1 cellular context compared by ENCODE assay signal in the genomic region with DNA sequence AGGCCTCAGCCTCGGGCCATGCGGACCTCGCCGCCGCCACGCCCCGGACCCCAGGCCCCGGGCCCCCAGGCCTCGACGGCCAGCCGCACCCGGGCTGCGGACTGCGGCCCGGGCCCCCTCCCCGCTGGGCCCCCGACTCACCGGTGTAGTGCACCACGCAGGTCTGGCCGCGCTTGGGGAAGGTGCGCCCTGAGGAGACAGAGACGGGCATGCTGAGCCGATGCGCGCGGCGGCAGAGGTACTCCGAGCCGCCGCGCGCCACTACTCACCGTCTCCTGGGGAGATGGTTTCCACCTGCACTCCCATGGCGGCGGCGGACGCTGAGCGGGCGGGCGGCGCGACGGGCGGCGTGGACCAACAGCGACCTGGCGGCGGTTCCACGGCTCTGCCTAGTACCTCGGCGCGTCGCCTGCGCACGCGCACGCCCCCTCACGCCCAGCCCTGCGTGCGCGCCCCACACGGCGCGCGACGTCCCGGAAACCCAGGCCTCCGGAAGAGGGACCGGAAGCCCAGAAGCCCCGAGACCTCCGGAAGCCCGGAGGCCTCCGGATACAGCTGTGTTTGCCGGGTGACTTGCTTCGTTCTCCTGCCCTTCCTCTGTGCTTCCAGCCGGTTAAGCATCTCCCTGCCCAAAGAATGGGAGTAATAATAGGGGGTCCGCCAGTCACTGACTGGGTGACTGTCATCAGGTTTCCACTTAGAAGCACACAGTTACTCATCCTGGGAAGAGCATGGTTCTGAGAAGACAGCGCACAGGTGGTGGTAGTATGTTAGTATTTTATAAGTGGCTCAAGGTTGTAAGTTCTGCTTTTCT.
TF ChIP-seq lines count a peak whose summit lies in the region.

A gene (minus strand): TSS at position 362 of the 814 bp plus-strand sequence. CDS start 56 bp downstream, at position 306.

TF ChIP-seq in WTC11, 78 proteins besides CTCF, POLR2A, EP300 and RAD21 (continued from another document and continues in another):
- TF ChIP-seq, protein P1, sequence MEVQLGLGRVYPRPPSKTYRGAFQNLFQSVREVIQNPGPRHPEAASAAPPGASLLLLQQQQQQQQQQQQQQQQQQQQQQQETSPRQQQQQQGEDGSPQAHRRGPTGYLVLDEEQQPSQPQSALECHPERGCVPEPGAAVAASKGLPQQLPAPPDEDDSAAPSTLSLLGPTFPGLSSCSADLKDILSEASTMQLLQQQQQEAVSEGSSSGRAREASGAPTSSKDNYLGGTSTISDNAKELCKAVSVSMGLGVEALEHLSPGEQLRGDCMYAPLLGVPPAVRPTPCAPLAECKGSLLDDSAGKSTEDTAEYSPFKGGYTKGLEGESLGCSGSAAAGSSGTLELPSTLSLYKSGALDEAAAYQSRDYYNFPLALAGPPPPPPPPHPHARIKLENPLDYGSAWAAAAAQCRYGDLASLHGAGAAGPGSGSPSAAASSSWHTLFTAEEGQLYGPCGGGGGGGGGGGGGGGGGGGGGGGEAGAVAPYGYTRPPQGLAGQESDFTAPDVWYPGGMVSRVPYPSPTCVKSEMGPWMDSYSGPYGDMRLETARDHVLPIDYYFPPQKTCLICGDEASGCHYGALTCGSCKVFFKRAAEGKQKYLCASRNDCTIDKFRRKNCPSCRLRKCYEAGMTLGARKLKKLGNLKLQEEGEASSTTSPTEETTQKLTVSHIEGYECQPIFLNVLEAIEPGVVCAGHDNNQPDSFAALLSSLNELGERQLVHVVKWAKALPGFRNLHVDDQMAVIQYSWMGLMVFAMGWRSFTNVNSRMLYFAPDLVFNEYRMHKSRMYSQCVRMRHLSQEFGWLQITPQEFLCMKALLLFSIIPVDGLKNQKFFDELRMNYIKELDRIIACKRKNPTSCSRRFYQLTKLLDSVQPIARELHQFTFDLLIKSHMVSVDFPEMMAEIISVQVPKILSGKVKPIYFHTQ (CRISPR knock-in tag; IDR thresholded peaks at IDR 0.05): no peak
- TF ChIP-seq, protein P2, sequence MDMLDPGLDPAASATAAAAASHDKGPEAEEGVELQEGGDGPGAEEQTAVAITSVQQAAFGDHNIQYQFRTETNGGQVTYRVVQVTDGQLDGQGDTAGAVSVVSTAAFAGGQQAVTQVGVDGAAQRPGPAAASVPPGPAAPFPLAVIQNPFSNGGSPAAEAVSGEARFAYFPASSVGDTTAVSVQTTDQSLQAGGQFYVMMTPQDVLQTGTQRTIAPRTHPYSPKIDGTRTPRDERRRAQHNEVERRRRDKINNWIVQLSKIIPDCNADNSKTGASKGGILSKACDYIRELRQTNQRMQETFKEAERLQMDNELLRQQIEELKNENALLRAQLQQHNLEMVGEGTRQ (CRISPR knock-in tag; IDR thresholded peaks at IDR 0.05): no peak
- TF ChIP-seq, protein P3, sequence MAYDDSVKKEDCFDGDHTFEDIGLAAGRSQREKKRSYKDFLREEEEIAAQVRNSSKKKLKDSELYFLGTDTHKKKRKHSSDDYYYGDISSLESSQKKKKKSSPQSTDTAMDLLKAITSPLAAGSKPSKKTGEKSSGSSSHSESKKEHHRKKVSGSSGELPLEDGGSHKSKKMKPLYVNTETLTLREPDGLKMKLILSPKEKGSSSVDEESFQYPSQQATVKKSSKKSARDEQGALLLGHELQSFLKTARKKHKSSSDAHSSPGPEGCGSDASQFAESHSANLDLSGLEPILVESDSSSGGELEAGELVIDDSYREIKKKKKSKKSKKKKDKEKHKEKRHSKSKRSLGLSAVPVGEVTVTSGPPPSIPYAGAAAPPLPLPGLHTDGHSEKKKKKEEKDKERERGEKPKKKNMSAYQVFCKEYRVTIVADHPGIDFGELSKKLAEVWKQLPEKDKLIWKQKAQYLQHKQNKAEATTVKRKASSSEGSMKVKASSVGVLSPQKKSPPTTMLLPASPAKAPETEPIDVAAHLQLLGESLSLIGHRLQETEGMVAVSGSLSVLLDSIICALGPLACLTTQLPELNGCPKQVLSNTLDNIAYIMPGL (CRISPR knock-in tag; IDR thresholded peaks at IDR 0.05): peak; percentile 49; the same call in 1 of the 2 replicates
- no peak for TF ChIP-seq FOXP1 (CRISPR knock-in tag; IDR thresholded peaks at IDR 0.05; ENCODE audit: borderline replicate concordance)
- no peak for TF ChIP-seq NFYB (CRISPR knock-in tag; conservative IDR thresholded peaks at IDR 0.05; ENCODE audit: low read depth)
- TF ChIP-seq, protein P4, sequence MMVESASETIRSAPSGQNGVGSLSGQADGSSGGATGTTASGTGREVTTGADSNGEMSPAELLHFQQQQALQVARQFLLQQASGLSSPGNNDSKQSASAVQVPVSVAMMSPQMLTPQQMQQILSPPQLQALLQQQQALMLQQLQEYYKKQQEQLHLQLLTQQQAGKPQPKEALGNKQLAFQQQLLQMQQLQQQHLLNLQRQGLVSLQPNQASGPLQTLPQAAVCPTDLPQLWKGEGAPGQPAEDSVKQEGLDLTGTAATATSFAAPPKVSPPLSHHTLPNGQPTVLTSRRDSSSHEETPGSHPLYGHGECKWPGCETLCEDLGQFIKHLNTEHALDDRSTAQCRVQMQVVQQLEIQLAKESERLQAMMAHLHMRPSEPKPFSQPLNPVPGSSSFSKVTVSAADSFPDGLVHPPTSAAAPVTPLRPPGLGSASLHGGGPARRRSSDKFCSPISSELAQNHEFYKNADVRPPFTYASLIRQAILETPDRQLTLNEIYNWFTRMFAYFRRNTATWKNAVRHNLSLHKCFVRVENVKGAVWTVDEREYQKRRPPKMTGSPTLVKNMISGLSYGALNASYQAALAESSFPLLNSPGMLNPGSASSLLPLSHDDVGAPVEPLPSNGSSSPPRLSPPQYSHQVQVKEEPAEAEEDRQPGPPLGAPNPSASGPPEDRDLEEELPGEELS (CRISPR knock-in tag; IDR thresholded peaks at IDR 0.05): peak; percentile 82; the same call in 1 of the 2 replicates
- TF ChIP-seq, protein P5, sequence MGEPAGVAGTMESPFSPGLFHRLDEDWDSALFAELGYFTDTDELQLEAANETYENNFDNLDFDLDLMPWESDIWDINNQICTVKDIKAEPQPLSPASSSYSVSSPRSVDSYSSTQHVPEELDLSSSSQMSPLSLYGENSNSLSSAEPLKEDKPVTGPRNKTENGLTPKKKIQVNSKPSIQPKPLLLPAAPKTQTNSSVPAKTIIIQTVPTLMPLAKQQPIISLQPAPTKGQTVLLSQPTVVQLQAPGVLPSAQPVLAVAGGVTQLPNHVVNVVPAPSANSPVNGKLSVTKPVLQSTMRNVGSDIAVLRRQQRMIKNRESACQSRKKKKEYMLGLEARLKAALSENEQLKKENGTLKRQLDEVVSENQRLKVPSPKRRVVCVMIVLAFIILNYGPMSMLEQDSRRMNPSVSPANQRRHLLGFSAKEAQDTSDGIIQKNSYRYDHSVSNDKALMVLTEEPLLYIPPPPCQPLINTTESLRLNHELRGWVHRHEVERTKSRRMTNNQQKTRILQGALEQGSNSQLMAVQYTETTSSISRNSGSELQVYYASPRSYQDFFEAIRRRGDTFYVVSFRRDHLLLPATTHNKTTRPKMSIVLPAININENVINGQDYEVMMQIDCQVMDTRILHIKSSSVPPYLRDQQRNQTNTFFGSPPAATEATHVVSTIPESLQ (CRISPR knock-in tag; IDR thresholded peaks at IDR 0.05): no peak
- TF ChIP-seq, protein P6, sequence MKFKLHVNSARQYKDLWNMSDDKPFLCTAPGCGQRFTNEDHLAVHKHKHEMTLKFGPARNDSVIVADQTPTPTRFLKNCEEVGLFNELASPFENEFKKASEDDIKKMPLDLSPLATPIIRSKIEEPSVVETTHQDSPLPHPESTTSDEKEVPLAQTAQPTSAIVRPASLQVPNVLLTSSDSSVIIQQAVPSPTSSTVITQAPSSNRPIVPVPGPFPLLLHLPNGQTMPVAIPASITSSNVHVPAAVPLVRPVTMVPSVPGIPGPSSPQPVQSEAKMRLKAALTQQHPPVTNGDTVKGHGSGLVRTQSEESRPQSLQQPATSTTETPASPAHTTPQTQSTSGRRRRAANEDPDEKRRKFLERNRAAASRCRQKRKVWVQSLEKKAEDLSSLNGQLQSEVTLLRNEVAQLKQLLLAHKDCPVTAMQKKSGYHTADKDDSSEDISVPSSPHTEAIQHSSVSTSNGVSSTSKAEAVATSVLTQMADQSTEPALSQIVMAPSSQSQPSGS (CRISPR knock-in tag; IDR thresholded peaks at IDR 0.05; ENCODE audit: borderline replicate concordance, low read depth): no peak
- TF ChIP-seq SP1 (CRISPR knock-in tag; conservative IDR thresholded peaks at IDR 0.05): 0 out of 2 replicates have a peak, but pooled peaks have one; percentile 31
- TF ChIP-seq JUN (CRISPR knock-in tag; IDR thresholded peaks at IDR 0.05): 0 out of 2 replicates have a peak, but pooled peaks have one; percentile 28
- TF ChIP-seq, protein P7, sequence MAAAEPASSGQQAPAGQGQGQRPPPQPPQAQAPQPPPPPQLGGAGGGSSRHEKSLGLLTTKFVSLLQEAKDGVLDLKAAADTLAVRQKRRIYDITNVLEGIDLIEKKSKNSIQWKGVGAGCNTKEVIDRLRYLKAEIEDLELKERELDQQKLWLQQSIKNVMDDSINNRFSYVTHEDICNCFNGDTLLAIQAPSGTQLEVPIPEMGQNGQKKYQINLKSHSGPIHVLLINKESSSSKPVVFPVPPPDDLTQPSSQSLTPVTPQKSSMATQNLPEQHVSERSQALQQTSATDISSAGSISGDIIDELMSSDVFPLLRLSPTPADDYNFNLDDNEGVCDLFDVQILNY (CRISPR knock-in tag; IDR thresholded peaks at IDR 0.05): no peak
- TF ChIP-seq, protein P8, sequence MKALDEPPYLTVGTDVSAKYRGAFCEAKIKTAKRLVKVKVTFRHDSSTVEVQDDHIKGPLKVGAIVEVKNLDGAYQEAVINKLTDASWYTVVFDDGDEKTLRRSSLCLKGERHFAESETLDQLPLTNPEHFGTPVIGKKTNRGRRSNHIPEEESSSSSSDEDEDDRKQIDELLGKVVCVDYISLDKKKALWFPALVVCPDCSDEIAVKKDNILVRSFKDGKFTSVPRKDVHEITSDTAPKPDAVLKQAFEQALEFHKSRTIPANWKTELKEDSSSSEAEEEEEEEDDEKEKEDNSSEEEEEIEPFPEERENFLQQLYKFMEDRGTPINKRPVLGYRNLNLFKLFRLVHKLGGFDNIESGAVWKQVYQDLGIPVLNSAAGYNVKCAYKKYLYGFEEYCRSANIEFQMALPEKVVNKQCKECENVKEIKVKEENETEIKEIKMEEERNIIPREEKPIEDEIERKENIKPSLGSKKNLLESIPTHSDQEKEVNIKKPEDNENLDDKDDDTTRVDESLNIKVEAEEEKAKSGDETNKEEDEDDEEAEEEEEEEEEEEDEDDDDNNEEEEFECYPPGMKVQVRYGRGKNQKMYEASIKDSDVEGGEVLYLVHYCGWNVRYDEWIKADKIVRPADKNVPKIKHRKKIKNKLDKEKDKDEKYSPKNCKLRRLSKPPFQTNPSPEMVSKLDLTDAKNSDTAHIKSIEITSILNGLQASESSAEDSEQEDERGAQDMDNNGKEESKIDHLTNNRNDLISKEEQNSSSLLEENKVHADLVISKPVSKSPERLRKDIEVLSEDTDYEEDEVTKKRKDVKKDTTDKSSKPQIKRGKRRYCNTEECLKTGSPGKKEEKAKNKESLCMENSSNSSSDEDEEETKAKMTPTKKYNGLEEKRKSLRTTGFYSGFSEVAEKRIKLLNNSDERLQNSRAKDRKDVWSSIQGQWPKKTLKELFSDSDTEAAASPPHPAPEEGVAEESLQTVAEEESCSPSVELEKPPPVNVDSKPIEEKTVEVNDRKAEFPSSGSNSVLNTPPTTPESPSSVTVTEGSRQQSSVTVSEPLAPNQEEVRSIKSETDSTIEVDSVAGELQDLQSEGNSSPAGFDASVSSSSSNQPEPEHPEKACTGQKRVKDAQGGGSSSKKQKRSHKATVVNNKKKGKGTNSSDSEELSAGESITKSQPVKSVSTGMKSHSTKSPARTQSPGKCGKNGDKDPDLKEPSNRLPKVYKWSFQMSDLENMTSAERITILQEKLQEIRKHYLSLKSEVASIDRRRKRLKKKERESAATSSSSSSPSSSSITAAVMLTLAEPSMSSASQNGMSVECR (CRISPR knock-in tag; IDR thresholded peaks at IDR 0.05; ENCODE audit: borderline replicate concordance): no peak
- TF ChIP-seq ESRRA (CRISPR knock-in tag; IDR thresholded peaks at IDR 0.05; ENCODE audit: borderline replicate concordance): no peak
- TF ChIP-seq CBFB (CRISPR knock-in tag; IDR thresholded peaks at IDR 0.05; ENCODE audit: low read depth): 0 out of 2 replicates have a peak, but pooled peaks have one; percentile 37
- no peak for TF ChIP-seq RORB (CRISPR knock-in tag; IDR thresholded peaks at IDR 0.05)
- TF ChIP-seq, protein P9, sequence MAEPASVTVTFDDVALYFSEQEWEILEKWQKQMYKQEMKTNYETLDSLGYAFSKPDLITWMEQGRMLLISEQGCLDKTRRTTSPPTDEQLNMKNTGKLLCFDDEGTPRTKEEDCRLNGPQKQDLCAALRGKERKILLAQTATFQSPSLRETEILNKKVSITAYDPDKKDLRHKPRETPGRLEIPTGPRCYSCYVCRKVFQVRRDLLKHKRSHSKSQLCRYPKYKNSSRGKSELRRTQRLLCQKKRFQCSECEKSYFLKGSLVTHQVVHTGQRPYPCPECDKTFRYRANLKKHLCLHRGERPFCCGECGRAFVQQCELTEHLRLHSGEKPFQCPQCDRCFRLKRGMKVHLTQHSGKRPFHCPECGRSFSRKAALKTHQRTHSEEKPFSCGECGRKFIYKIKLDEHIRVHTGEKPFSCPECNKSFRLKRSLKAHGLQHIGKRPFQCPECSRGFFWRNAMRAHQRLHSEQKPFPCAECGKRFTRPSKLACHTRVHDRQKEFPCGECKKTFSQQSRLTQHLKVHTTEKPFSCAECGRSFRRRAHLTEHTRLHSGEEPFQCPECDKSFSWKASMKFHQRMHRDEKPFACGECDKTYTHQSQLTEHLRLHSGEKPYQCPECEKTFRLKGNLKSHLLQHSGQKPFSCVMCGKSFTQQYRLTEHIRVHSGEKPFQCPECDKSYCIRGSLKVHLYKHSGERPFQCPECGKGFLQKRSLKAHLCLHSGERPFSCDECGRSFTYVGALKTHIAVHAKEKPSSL (CRISPR knock-in tag; conservative IDR thresholded peaks at IDR 0.05): no peak
- TF ChIP-seq, protein P10, sequence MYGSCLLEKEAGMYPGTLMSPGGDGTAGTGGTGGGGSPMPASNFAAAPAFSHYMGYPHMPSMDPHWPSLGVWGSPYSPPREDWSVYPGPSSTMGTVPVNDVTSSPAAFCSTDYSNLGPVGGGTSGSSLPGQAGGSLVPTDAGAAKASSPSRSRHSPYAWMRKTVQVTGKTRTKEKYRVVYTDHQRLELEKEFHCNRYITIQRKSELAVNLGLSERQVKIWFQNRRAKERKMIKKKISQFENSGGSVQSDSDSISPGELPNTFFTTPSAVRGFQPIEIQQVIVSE (CRISPR knock-in tag; IDR thresholded peaks at IDR 0.05; ENCODE audit: borderline replicate concordance): no peak
- no peak for TF ChIP-seq ZNF121 (CRISPR knock-in tag; IDR thresholded peaks at IDR 0.05)
- TF ChIP-seq, protein P11, sequence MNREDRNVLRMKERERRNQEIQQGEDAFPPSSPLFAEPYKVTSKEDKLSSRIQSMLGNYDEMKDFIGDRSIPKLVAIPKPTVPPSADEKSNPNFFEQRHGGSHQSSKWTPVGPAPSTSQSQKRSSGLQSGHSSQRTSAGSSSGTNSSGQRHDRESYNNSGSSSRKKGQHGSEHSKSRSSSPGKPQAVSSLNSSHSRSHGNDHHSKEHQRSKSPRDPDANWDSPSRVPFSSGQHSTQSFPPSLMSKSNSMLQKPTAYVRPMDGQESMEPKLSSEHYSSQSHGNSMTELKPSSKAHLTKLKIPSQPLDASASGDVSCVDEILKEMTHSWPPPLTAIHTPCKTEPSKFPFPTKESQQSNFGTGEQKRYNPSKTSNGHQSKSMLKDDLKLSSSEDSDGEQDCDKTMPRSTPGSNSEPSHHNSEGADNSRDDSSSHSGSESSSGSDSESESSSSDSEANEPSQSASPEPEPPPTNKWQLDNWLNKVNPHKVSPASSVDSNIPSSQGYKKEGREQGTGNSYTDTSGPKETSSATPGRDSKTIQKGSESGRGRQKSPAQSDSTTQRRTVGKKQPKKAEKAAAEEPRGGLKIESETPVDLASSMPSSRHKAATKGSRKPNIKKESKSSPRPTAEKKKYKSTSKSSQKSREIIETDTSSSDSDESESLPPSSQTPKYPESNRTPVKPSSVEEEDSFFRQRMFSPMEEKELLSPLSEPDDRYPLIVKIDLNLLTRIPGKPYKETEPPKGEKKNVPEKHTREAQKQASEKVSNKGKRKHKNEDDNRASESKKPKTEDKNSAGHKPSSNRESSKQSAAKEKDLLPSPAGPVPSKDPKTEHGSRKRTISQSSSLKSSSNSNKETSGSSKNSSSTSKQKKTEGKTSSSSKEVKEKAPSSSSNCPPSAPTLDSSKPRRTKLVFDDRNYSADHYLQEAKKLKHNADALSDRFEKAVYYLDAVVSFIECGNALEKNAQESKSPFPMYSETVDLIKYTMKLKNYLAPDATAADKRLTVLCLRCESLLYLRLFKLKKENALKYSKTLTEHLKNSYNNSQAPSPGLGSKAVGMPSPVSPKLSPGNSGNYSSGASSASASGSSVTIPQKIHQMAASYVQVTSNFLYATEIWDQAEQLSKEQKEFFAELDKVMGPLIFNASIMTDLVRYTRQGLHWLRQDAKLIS (CRISPR knock-in tag; IDR thresholded peaks at IDR 0.05; ENCODE audit: borderline replicate concordance): no peak
